In genomic region chr4:128060620-128061565, GRCh38 we compare ENCODE assay signal across 1 cellular context.
TF ChIP-seq lines count a peak whose summit lies in the region.

Gene LARP1B, plus strand, starts transcription at chr4:128061312. Its CDS starts 13,640 bp downstream, at chr4:128074952.

TF ChIP-seq in HEK293, 187 proteins besides CTCF, POLR2A, EP300 and RAD21 (continued from another document and continues in another):
- TF ChIP-seq ZNF366 (tag by site-specific recombination; conservative IDR thresholded peaks at IDR 0.05) (no peak), ZNF792 (tag by site-specific recombination; IDR thresholded peaks at IDR 0.05) (no peak), WT1 (tag by site-specific recombination; IDR thresholded peaks at IDR 0.05) (peak; percentile 64; the same call in 1 of the 2 replicates), SP7 (tag by site-specific recombination; IDR thresholded peaks at IDR 0.05) (peak; percentile 53), ZFHX2 (tag by site-specific recombination; conservative IDR thresholded peaks at IDR 0.05) (no peak; the same call in 1 of the 2 replicates), ZIC2 (tag by site-specific recombination; IDR thresholded peaks at IDR 0.05) (peak; percentile 48; the same call in 1 of the 2 replicates), ZNF670 (tag by site-specific recombination; IDR thresholded peaks at IDR 0.05; ENCODE audit: low read depth) (no peak), ZBTB49 (tag by site-specific recombination; IDR thresholded peaks at IDR 0.05; ENCODE audit: low read depth) (no peak), ZXDB (tag by site-specific recombination; IDR thresholded peaks at IDR 0.05) (peak; percentile 46; the same call in 1 of the 2 replicates), ZNF362 (tag by site-specific recombination; IDR thresholded peaks at IDR 0.05) (no peak), GLI2 (tag by site-specific recombination; IDR thresholded peaks at IDR 0.05; ENCODE audit: borderline replicate concordance, low read depth) (no peak), MYNN (tag by site-specific recombination; IDR thresholded peaks at IDR 0.05; ENCODE audit: borderline replicate concordance) (no peak), ZEB2 (tag by site-specific recombination; IDR thresholded peaks at IDR 0.05) (peak; percentile 54), ZNF677 (tag by site-specific recombination; IDR thresholded peaks at IDR 0.05) (no peak), ZNF10 (tag by site-specific recombination; IDR thresholded peaks at IDR 0.05) (peak; percentile 29; the same call in 1 of the 2 replicates), ZNF302 (tag by site-specific recombination; IDR thresholded peaks at IDR 0.05; ENCODE audit: low read depth) (no peak), FEZF1 (tag by site-specific recombination; IDR thresholded peaks at IDR 0.05) (no peak), ZFP37 (tag by site-specific recombination; IDR thresholded peaks at IDR 0.05) (no peak), ZNF626 (tag by site-specific recombination; IDR thresholded peaks at IDR 0.05) (0 out of 2 replicates have a peak, but pooled peaks have one; percentile 31), ZBTB11 (tag by site-specific recombination; conservative IDR thresholded peaks at IDR 0.05; ENCODE audit: low read depth) (no peak), ZNF121 (tag by site-specific recombination; IDR thresholded peaks at IDR 0.05) (no peak), ZNF624 (tag by site-specific recombination; IDR thresholded peaks at IDR 0.05) (no peak), ZNF148 (tag by site-specific recombination; IDR thresholded peaks at IDR 0.05; ENCODE audit: borderline replicate concordance) (no peak), ZNF239 (tag by site-specific recombination; IDR thresholded peaks at IDR 0.05) (no peak), ZBTB26 (tag by site-specific recombination; optimal IDR thresholded peaks at IDR 0.05) (peak; percentile 87), ZNF660 (tag by site-specific recombination; IDR thresholded peaks at IDR 0.05) (peak; percentile 64; the same call in 1 of the 2 replicates), ZNF221 (tag by site-specific recombination; IDR thresholded peaks at IDR 0.05; ENCODE audit: borderline replicate concordance) (no peak), ZSCAN16 (tag by site-specific recombination; IDR thresholded peaks at IDR 0.05) (no peak), YY2 (tag by site-specific recombination; IDR thresholded peaks at IDR 0.05) (no peak), RBAK (tag by site-specific recombination; IDR thresholded peaks at IDR 0.05) (no peak), ZNF76 (tag by site-specific recombination; IDR thresholded peaks at IDR 0.05; ENCODE audit: borderline replicate concordance, low read depth) (no peak), ZNF140 (tag by site-specific recombination; IDR thresholded peaks at IDR 0.05) (no peak), PBX3 (CRISPR knock-in tag; IDR thresholded peaks at IDR 0.05) (peak; percentile 82; the same call in 1 of the 2 replicates), ZNF707 (tag by site-specific recombination; IDR thresholded peaks at IDR 0.05) (no peak), MEIS1 (CRISPR knock-in tag; IDR thresholded peaks at IDR 0.05; ENCODE audit: borderline replicate concordance) (no peak), OVOL3 (tag by site-specific recombination; IDR thresholded peaks at IDR 0.05) (no peak), ZNF16 (tag by site-specific recombination; IDR thresholded peaks at IDR 0.05; ENCODE audit: low read depth) (no peak), KLF10 (tag by site-specific recombination; IDR thresholded peaks at IDR 0.05) (peak; percentile 80), ZBTB6 (tag by site-specific recombination; IDR thresholded peaks at IDR 0.05) (no peak), ZNF19 (tag by site-specific recombination; IDR thresholded peaks at IDR 0.05; ENCODE audit: low read depth) (no peak), ZNF292 (tag by site-specific recombination; IDR thresholded peaks at IDR 0.05; ENCODE audit: borderline replicate concordance, low read depth) (no peak), ZNF23 (tag by site-specific recombination; IDR thresholded peaks at IDR 0.05; ENCODE audit: borderline replicate concordance) (no peak), ZNF174 (tag by site-specific recombination; IDR thresholded peaks at IDR 0.05) (no peak), ZFP69B (tag by site-specific recombination; IDR thresholded peaks at IDR 0.05) (no peak), PRDM10 (tag by site-specific recombination; IDR thresholded peaks at IDR 0.05) (no peak; the same call in 1 of the 2 replicates), ZNF155 (tag by site-specific recombination; IDR thresholded peaks at IDR 0.05) (no peak), ZNF350 (tag by site-specific recombination; IDR thresholded peaks at IDR 0.05) (no peak), ZNF558 (tag by site-specific recombination; IDR thresholded peaks at IDR 0.05) (no peak), ZNF311 (tag by site-specific recombination; IDR thresholded peaks at IDR 0.05; ENCODE audit: borderline replicate concordance) (no peak), ZFP3 (tag by site-specific recombination; IDR thresholded peaks at IDR 0.05; ENCODE audit: low read depth) (no peak), ZBTB17 (tag by site-specific recombination; IDR thresholded peaks at IDR 0.05) (peak; percentile 69), ZNF416 (tag by site-specific recombination; IDR thresholded peaks at IDR 0.05) (no peak), ZNF341 (tag by site-specific recombination; IDR thresholded peaks at IDR 0.05; ENCODE audit: low read depth) (peak; percentile 55; the same call in 1 of the 2 replicates), ZSCAN30 (tag by site-specific recombination; IDR thresholded peaks at IDR 0.05) (peak; percentile 86), ZNF837 (tag by site-specific recombination; IDR thresholded peaks at IDR 0.05) (no peak), SP2 (tag by site-specific recombination; IDR thresholded peaks at IDR 0.05) (peak; percentile 81)
